In the genomic region with DNA sequence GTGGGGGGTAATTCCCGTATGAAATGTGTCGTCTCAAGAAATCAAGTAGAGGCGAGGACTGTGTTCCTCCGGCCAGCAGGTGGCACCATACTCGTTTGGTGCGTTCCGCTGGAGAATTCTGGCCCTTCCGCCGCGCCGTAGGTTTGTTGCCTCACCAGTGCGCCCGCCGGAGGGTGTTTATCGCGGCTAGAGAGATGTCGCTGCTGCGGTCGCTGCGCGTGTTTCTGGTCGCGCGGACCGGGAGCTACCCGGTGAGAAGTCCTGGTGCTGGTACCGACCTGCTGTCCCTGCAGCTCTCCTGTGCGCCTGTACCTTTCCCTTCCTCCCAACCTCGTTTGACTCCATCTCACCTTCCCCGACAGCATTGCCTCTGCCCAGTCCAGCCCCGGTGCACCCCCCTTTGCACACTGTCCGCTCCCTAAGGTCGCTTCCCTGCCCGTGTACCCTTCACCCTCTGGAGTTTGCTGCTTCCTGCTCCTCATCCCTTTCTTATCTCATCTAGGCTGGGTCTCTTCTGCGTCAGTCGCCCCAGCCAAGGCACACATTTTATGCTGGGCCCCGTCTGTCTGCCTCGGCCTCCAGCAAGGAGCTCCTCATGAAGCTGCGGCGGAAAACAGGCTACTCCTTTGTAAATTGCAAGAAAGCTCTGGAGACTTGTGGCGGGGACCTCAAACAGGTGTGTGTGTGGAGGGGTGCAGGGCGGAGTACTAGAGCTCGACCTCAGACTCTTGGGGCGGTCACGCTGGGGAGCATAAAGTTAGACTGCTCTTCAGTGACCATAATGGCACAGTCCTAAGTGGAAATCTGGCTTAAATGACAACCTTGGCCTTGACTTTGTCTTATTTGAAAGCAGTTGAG, we compare ENCODE assay signal across 1 cellular context.
TF ChIP-seq lines count a peak whose summit lies in the region.

A gene (plus strand): TSS at position 180 of the 858 bp plus-strand sequence. CDS start 15 bp downstream, at position 195.

TF ChIP-seq in HepG2, 621 proteins besides CTCF, POLR2A, EP300 and RAD21 (continued from another document and continues in another):
- TF ChIP-seq, protein P1, sequence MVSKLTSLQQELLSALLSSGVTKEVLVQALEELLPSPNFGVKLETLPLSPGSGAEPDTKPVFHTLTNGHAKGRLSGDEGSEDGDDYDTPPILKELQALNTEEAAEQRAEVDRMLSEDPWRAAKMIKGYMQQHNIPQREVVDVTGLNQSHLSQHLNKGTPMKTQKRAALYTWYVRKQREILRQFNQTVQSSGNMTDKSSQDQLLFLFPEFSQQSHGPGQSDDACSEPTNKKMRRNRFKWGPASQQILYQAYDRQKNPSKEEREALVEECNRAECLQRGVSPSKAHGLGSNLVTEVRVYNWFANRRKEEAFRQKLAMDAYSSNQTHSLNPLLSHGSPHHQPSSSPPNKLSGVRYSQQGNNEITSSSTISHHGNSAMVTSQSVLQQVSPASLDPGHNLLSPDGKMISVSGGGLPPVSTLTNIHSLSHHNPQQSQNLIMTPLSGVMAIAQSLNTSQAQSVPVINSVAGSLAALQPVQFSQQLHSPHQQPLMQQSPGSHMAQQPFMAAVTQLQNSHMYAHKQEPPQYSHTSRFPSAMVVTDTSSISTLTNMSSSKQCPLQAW (CRISPR knock-in tag; IDR thresholded peaks at IDR 0.05) = peak; percentile 65
- TF ChIP-seq CHCHD3 (CRISPR knock-in tag; IDR thresholded peaks at IDR 0.05) = no peak
- TF ChIP-seq, protein P2, sequence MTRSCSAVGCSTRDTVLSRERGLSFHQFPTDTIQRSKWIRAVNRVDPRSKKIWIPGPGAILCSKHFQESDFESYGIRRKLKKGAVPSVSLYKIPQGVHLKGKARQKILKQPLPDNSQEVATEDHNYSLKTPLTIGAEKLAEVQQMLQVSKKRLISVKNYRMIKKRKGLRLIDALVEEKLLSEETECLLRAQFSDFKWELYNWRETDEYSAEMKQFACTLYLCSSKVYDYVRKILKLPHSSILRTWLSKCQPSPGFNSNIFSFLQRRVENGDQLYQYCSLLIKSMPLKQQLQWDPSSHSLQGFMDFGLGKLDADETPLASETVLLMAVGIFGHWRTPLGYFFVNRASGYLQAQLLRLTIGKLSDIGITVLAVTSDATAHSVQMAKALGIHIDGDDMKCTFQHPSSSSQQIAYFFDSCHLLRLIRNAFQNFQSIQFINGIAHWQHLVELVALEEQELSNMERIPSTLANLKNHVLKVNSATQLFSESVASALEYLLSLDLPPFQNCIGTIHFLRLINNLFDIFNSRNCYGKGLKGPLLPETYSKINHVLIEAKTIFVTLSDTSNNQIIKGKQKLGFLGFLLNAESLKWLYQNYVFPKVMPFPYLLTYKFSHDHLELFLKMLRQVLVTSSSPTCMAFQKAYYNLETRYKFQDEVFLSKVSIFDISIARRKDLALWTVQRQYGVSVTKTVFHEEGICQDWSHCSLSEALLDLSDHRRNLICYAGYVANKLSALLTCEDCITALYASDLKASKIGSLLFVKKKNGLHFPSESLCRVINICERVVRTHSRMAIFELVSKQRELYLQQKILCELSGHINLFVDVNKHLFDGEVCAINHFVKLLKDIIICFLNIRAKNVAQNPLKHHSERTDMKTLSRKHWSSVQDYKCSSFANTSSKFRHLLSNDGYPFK (CRISPR knock-in tag; IDR thresholded peaks at IDR 0.05; ENCODE audit: borderline replicate concordance) = peak; percentile 86
- TF ChIP-seq, protein P3, sequence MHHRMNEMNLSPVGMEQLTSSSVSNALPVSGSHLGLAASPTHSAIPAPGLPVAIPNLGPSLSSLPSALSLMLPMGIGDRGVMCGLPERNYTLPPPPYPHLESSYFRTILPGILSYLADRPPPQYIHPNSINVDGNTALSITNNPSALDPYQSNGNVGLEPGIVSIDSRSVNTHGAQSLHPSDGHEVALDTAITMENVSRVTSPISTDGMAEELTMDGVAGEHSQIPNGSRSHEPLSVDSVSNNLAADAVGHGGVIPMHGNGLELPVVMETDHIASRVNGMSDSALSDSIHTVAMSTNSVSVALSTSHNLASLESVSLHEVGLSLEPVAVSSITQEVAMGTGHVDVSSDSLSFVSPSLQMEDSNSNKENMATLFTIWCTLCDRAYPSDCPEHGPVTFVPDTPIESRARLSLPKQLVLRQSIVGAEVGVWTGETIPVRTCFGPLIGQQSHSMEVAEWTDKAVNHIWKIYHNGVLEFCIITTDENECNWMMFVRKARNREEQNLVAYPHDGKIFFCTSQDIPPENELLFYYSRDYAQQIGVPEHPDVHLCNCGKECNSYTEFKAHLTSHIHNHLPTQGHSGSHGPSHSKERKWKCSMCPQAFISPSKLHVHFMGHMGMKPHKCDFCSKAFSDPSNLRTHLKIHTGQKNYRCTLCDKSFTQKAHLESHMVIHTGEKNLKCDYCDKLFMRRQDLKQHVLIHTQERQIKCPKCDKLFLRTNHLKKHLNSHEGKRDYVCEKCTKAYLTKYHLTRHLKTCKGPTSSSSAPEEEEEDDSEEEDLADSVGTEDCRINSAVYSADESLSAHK (CRISPR knock-in tag; IDR thresholded peaks at IDR 0.05; ENCODE audit: borderline replicate concordance) = no peak
- peak; percentile 92 for TF ChIP-seq CEBPG (CRISPR knock-in tag; IDR thresholded peaks at IDR 0.05)
- TF ChIP-seq SRF (IDR thresholded peaks at IDR 0.05; ENCODE audit: low read depth, low read length) = peak; percentile 11; the same call in 1 of the 2 replicates
- TF ChIP-seq ZNF850 (CRISPR knock-in tag; conservative IDR thresholded peaks at IDR 0.05) = no peak
- peak; percentile 85 for TF ChIP-seq ZNF607 (CRISPR knock-in tag; IDR thresholded peaks at IDR 0.05; ENCODE audit: borderline replicate concordance)
- peak; percentile 81 for TF ChIP-seq NAIF1 (CRISPR knock-in tag; IDR thresholded peaks at IDR 0.05; ENCODE audit: borderline replicate concordance)
- TF ChIP-seq BRCA1 (CRISPR knock-in tag; IDR thresholded peaks at IDR 0.05) = 0 out of 2 replicates have a peak, but pooled peaks have one; percentile 21
- TF ChIP-seq, protein P4, sequence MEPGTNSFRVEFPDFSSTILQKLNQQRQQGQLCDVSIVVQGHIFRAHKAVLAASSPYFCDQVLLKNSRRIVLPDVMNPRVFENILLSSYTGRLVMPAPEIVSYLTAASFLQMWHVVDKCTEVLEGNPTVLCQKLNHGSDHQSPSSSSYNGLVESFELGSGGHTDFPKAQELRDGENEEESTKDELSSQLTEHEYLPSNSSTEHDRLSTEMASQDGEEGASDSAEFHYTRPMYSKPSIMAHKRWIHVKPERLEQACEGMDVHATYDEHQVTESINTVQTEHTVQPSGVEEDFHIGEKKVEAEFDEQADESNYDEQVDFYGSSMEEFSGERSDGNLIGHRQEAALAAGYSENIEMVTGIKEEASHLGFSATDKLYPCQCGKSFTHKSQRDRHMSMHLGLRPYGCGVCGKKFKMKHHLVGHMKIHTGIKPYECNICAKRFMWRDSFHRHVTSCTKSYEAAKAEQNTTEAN (CRISPR knock-in tag; conservative IDR thresholded peaks at IDR 0.05) = peak; percentile 56; the same call in 1 of the 2 replicates
- peak; percentile 83; the same call in 1 of the 2 replicates for TF ChIP-seq PCBP1 (IDR thresholded peaks at IDR 0.05; ENCODE audit: borderline replicate concordance, low read depth, low read length)
- TF ChIP-seq NR2C2 (CRISPR knock-in tag; IDR thresholded peaks at IDR 0.05; ENCODE audit: borderline replicate concordance) = peak; percentile 64
- no peak for TF ChIP-seq ZNF282 (IDR thresholded peaks at IDR 0.05; ENCODE audit: partially characterized antibody)
- TF ChIP-seq ZNF326 (CRISPR knock-in tag; IDR thresholded peaks at IDR 0.05; ENCODE audit: borderline replicate concordance) = no peak
- TF ChIP-seq ZNF879 (CRISPR knock-in tag; IDR thresholded peaks at IDR 0.05) = no peak
- no peak for TF ChIP-seq ATRX (CRISPR knock-in tag; IDR thresholded peaks at IDR 0.05; ENCODE audit: borderline replicate concordance)
- TF ChIP-seq FIP1L1 (IDR thresholded peaks at IDR 0.05; ENCODE audit: borderline replicate concordance, insufficient read depth, low read depth, low read length) = no peak
- no peak for TF ChIP-seq ZBTB1 (CRISPR knock-in tag; IDR thresholded peaks at IDR 0.05; ENCODE audit: borderline replicate concordance)
- TF ChIP-seq TRIM24 (CRISPR knock-in tag; IDR thresholded peaks at IDR 0.05) = no peak
- peak; percentile 58; the same call in 1 of the 2 replicates for TF ChIP-seq ISL2 (CRISPR knock-in tag; IDR thresholded peaks at IDR 0.05)
- peak; percentile 79 for TF ChIP-seq ZFY (CRISPR knock-in tag; IDR thresholded peaks at IDR 0.05)
- peak; percentile 61 for TF ChIP-seq ARNTL (CRISPR knock-in tag; IDR thresholded peaks at IDR 0.05)
- no peak for TF ChIP-seq ZNF841 (CRISPR knock-in tag; IDR thresholded peaks at IDR 0.05; ENCODE audit: borderline replicate concordance)
- no peak for TF ChIP-seq TCF7L2 (IDR thresholded peaks at IDR 0.05; ENCODE audit: low read depth, low read length)
- no peak for TF ChIP-seq CENPX (CRISPR knock-in tag; IDR thresholded peaks at IDR 0.05)
- TF ChIP-seq, protein P5, sequence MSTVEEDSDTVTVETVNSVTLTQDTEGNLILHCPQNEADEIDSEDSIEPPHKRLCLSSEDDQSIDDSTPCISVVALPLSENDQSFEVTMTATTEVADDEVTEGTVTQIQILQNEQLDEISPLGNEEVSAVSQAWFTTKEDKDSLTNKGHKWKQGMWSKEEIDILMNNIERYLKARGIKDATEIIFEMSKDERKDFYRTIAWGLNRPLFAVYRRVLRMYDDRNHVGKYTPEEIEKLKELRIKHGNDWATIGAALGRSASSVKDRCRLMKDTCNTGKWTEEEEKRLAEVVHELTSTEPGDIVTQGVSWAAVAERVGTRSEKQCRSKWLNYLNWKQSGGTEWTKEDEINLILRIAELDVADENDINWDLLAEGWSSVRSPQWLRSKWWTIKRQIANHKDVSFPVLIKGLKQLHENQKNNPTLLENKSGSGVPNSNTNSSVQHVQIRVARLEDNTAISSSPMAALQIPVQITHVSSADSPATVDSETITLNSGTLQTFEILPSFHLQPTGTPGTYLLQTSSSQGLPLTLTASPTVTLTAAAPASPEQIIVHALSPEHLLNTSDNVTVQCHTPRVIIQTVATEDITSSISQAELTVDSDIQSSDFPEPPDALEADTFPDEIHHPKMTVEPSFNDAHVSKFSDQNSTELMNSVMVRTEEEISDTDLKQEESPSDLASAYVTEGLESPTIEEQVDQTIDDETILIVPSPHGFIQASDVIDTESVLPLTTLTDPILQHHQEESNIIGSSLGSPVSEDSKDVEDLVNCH (CRISPR knock-in tag; IDR thresholded peaks at IDR 0.05) = no peak
- no peak for TF ChIP-seq ZNF367 (CRISPR knock-in tag; IDR thresholded peaks at IDR 0.05; ENCODE audit: borderline replicate concordance)
- peak; percentile 86 for TF ChIP-seq RFXAP (CRISPR knock-in tag; IDR thresholded peaks at IDR 0.05; ENCODE audit: borderline replicate concordance)
- no peak for TF ChIP-seq EHMT2 (IDR thresholded peaks at IDR 0.05; ENCODE audit: borderline replicate concordance, low read depth, low read length)
- no peak for TF ChIP-seq NR2F1 (CRISPR knock-in tag; IDR thresholded peaks at IDR 0.05)
- TF ChIP-seq, protein P6, sequence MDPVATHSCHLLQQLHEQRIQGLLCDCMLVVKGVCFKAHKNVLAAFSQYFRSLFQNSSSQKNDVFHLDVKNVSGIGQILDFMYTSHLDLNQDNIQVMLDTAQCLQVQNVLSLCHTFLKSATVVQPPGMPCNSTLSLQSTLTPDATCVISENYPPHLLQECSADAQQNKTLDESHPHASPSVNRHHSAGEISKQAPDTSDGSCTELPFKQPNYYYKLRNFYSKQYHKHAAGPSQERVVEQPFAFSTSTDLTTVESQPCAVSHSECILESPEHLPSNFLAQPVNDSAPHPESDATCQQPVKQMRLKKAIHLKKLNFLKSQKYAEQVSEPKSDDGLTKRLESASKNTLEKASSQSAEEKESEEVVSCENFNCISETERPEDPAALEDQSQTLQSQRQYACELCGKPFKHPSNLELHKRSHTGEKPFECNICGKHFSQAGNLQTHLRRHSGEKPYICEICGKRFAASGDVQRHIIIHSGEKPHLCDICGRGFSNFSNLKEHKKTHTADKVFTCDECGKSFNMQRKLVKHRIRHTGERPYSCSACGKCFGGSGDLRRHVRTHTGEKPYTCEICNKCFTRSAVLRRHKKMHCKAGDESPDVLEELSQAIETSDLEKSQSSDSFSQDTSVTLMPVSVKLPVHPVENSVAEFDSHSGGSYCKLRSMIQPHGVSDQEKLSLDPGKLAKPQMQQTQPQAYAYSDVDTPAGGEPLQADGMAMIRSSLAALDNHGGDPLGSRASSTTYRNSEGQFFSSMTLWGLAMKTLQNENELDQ (CRISPR knock-in tag; IDR thresholded peaks at IDR 0.05; ENCODE audit: borderline replicate concordance) = no peak
- TF ChIP-seq MATR3 (CRISPR knock-in tag; IDR thresholded peaks at IDR 0.05) = no peak
- peak; percentile 14; the same call in 1 of the 2 replicates for TF ChIP-seq HNF4A (CRISPR knock-in tag; IDR thresholded peaks at IDR 0.05)
- no peak for TF ChIP-seq ADNP (CRISPR knock-in tag; IDR thresholded peaks at IDR 0.05)
- TF ChIP-seq BHLHE40 (IDR thresholded peaks at IDR 0.05; ENCODE audit: low read length) = peak; percentile 49; the same call in 1 of the 2 replicates
- TF ChIP-seq, protein P7, sequence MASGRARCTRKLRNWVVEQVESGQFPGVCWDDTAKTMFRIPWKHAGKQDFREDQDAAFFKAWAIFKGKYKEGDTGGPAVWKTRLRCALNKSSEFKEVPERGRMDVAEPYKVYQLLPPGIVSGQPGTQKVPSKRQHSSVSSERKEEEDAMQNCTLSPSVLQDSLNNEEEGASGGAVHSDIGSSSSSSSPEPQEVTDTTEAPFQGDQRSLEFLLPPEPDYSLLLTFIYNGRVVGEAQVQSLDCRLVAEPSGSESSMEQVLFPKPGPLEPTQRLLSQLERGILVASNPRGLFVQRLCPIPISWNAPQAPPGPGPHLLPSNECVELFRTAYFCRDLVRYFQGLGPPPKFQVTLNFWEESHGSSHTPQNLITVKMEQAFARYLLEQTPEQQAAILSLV (CRISPR knock-in tag; IDR thresholded peaks at IDR 0.05; ENCODE audit: borderline replicate concordance) = peak; percentile 86; the same call in 1 of the 2 replicates
- TF ChIP-seq, protein P8, sequence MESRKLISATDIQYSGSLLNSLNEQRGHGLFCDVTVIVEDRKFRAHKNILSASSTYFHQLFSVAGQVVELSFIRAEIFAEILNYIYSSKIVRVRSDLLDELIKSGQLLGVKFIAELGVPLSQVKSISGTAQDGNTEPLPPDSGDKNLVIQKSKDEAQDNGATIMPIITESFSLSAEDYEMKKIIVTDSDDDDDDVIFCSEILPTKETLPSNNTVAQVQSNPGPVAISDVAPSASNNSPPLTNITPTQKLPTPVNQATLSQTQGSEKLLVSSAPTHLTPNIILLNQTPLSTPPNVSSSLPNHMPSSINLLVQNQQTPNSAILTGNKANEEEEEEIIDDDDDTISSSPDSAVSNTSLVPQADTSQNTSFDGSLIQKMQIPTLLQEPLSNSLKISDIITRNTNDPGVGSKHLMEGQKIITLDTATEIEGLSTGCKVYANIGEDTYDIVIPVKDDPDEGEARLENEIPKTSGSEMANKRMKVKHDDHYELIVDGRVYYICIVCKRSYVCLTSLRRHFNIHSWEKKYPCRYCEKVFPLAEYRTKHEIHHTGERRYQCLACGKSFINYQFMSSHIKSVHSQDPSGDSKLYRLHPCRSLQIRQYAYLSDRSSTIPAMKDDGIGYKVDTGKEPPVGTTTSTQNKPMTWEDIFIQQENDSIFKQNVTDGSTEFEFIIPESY (CRISPR knock-in tag; IDR thresholded peaks at IDR 0.05) = peak; percentile 51
- no peak for TF ChIP-seq ZFP37 (CRISPR knock-in tag; IDR thresholded peaks at IDR 0.05; ENCODE audit: borderline replicate concordance)
- TF ChIP-seq GPN1 (CRISPR knock-in tag; IDR thresholded peaks at IDR 0.05; ENCODE audit: borderline replicate concordance) = no peak
- TF ChIP-seq ZNF335 (CRISPR knock-in tag; IDR thresholded peaks at IDR 0.05) = peak; percentile 68; the same call in 1 of the 2 replicates
- 0 out of 2 replicates have a peak, but pooled peaks have one; percentile 50 for TF ChIP-seq ZNF563 (CRISPR knock-in tag; IDR thresholded peaks at IDR 0.05)
- TF ChIP-seq ZNF766 (CRISPR knock-in tag; IDR thresholded peaks at IDR 0.05; ENCODE audit: borderline replicate concordance) = peak; percentile 90; the same call in 1 of the 2 replicates
